Comparison of ENCODE assay signal across 13 cellular contexts in the genomic region with DNA sequence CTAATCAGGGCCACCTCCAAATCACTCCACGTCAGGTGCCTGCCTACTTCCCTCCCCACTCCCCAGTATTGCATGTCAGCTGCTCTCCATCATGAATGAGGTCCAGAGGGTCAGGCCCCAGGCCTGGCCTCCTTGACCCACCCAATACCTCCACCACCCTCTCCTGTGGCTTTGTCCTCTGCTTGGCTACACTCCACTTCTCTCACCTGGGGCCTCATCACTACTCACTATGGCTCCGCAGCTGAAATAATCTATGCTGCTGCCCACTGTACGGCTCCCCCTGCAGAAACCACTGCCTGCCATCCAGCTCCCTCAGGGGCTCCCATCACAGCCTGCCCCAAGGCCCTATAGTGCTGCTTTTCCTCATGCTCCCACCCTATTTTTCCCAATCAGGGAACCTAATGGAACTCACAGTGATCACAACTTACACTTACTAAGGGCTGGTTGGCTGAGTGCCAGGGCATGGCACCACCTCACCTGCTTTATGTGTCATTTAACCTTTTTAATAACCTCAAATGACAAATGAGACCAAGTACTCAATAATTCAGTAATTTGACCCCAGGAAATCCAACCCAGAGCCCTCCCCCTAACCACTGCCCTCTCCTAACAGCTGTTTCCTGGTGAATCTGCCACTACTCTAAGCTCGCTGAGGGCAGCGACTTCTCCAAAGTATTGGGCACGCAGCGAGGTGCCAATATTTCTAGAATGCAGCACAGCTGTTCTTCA. TPM values are rescaled to one million over a fixed set of nuclear protein-coding genes. Genes with fewer than 3 reads are reported as not detected.
DNase-seq lines count a peak whose midpoint lies in the region; ATAC-seq and TF ChIP-seq lines count a peak whose summit lies in the region.
"Had no signal": no experiment of that assay in that cellular context is flagged by ENCODE, and none has a peak within 500 bp of the region (broad histone marks: within the 10 kb centered on the region; RNA-seq: fewer than 3 reads in every experiment).

No MANE protein-coding gene starts in this region.

- H3K27ac ChIP-seq in RWPE2 (ENCODE audit: poor library complexity, severe bottlenecking): peak overlapping the region; percentile 65
- no peak overlapping the region for H3K27ac ChIP-seq in testis
- H3K27ac ChIP-seq: HL-60 had no signal

- H3K27ac Mint-ChIP-seq in activated naive CD8-positive, alpha-beta T cell: peak overlapping the region; percentile 10
- H3K27ac Mint-ChIP-seq in activated naive CD8-positive, alpha-beta T cell treated with anti-CD3 and anti-CD28 coated beads for 36 hours: no peak overlapping the region
- H3K27ac Mint-ChIP-seq in memory B cell: peak overlapping the region; percentile 15
- no peak overlapping the region for H3K27ac Mint-ChIP-seq in activated T-helper 2 cell treated with anti-CD3 and anti-CD28 coated beads, Interferon-gamma antibody, Interleukin-2, Interleukin-4, amounts not matched to agents 10 μg/mL and 5 μg/mL and 100 μg/mL, durations not matched to agents 14 hours and 24 hours and 36 hours
- H3K27ac Mint-ChIP-seq: H9 had no signal

- no peak overlapping the region for H3K4me3 ChIP-seq in RWPE2 (ENCODE audit: severe bottlenecking)
- no peak overlapping the region for H3K4me3 ChIP-seq in testis
- H3K4me3 ChIP-seq: lung had no signal

- peak overlapping the region; percentile 83 for H3K4me3 Mint-ChIP-seq in activated naive CD8-positive, alpha-beta T cell
- H3K4me3 Mint-ChIP-seq in activated naive CD8-positive, alpha-beta T cell treated with anti-CD3 and anti-CD28 coated beads for 36 hours: no peak overlapping the region
- H3K4me3 Mint-ChIP-seq in memory B cell: no peak overlapping the region
- no peak overlapping the region for H3K4me3 Mint-ChIP-seq in activated T-helper 2 cell treated with anti-CD3 and anti-CD28 coated beads, Interferon-gamma antibody, Interleukin-2, Interleukin-4, amounts not matched to agents 10 μg/mL and 5 μg/mL and 100 μg/mL, durations not matched to agents 14 hours and 24 hours and 36 hours (ENCODE audit: low read depth)

- ATAC-seq in RWPE2 (ENCODE audit: low read depth): no peak
- ATAC-seq in memory B cell (ENCODE audit: low read depth): no peak

- H3K36me3 Mint-ChIP-seq in activated naive CD8-positive, alpha-beta T cell: no peaks in the 10 kb centered on the region
- H3K36me3 Mint-ChIP-seq in activated naive CD8-positive, alpha-beta T cell treated with anti-CD3 and anti-CD28 coated beads for 36 hours: no peaks in the 10 kb centered on the region
- peaks cover 8% of the 10 kb centered on the region for H3K36me3 Mint-ChIP-seq in memory B cell
- H3K36me3 Mint-ChIP-seq in activated T-helper 2 cell treated with anti-CD3 and anti-CD28 coated beads, Interferon-gamma antibody, Interleukin-2, Interleukin-4, amounts not matched to agents 10 μg/mL and 5 μg/mL and 100 μg/mL, durations not matched to agents 14 hours and 24 hours and 36 hours (ENCODE audit: low read depth): peaks cover 7% of the 10 kb centered on the region

- no peaks in the 10 kb centered on the region for H3K9me3 Mint-ChIP-seq in activated naive CD8-positive, alpha-beta T cell (ENCODE audit: low read depth)
- H3K9me3 Mint-ChIP-seq in activated naive CD8-positive, alpha-beta T cell treated with anti-CD3 and anti-CD28 coated beads for 36 hours: no peaks in the 10 kb centered on the region
- no peaks in the 10 kb centered on the region for H3K9me3 Mint-ChIP-seq in memory B cell
- no peaks in the 10 kb centered on the region for H3K9me3 Mint-ChIP-seq in activated T-helper 2 cell treated with anti-CD3 and anti-CD28 coated beads, Interferon-gamma antibody, Interleukin-2, Interleukin-4, amounts not matched to agents 10 μg/mL and 5 μg/mL and 100 μg/mL, durations not matched to agents 14 hours and 24 hours and 36 hours
- H3K9me3 Mint-ChIP-seq: H9 had no signal

- H3K9me3 ChIP-seq in RWPE2 (ENCODE audit: severe bottlenecking) (no peaks in the 10 kb centered on the region), testis (no peaks in the 10 kb centered on the region)
- H3K9me3 ChIP-seq: esophagus squamous epithelium had no signal

- DNase-seq in activated naive CD8-positive, alpha-beta T cell treated with anti-CD3 and anti-CD28 coated beads for 36 hours: no peak
- DNase-seq in RWPE2 (ENCODE audit: low spot score): no peak
- DNase-seq in memory B cell (ENCODE audit: low spot score in 2 of 2): no peak
- DNase-seq in testis: peak; percentile 13
- DNase-seq in CD1c-positive myeloid dendritic cell (ENCODE audit: extremely low spot score): no peak
- no peak for DNase-seq in NCI-H187 (lab: John Stamatoyannopoulos, UW)
- no peak for DNase-seq in activated T-helper 2 cell treated with anti-CD3 and anti-CD28 coated beads, Interferon-gamma antibody, Interleukin-2, Interleukin-4, amounts not matched to agents 10 μg/mL and 5 μg/mL and 100 μg/mL, durations not matched to agents 14 hours and 24 hours and 36 hours (ENCODE audit: low spot score)
- DNase-seq: amniotic stem cell, esophagus squamous epithelium, H9 had no signal

- peaks cover 13% of the 10 kb centered on the region for H3K36me3 ChIP-seq in RWPE2 (ENCODE audit: low read depth)
- no peaks in the 10 kb centered on the region for H3K36me3 ChIP-seq in testis (ENCODE audit: low read depth, missing control alignments)

- TF ChIP-seq POLR2A in testis (IDR thresholded peaks at IDR 0.05): no peak

- peaks cover 14% of the 10 kb centered on the region for H3K4me1 ChIP-seq in RWPE2 (ENCODE audit: insufficient read depth, poor library complexity, severe bottlenecking)
- peaks cover 25% of the 10 kb centered on the region for H3K4me1 ChIP-seq in testis

- no peaks in the 10 kb centered on the region for H3K27me3 ChIP-seq in RWPE2 (ENCODE audit: insufficient read depth, poor library complexity, severe bottlenecking)
- no peaks in the 10 kb centered on the region for H3K27me3 ChIP-seq in testis
- H3K27me3 ChIP-seq: esophagus squamous epithelium had no signal

- intact Hi-C loops in testis (cut with DNase I; ENCODE audit: low total_unique reads): no loop called here
- intact Hi-C loops in activated T-helper 2 cell treated with anti-CD3 and anti-CD28 coated beads, Interferon-gamma antibody, Interleukin-2, Interleukin-4, amounts not matched to agents 10 μg/mL and 5 μg/mL and 100 μg/mL, durations not matched to agents 14 hours and 24 hours and 36 hours (cut with micrococcal nuclease): loop anchor here (5.0 kb wide), 1 partner anchor 187 kb away; no protein-coding TSS in a partner anchor

- H3K27me3 Mint-ChIP-seq in activated naive CD8-positive, alpha-beta T cell: no peaks in the 10 kb centered on the region
- no peaks in the 10 kb centered on the region for H3K27me3 Mint-ChIP-seq in activated naive CD8-positive, alpha-beta T cell treated with anti-CD3 and anti-CD28 coated beads for 36 hours
- no peaks in the 10 kb centered on the region for H3K27me3 Mint-ChIP-seq in memory B cell
- H3K27me3 Mint-ChIP-seq in activated T-helper 2 cell treated with anti-CD3 and anti-CD28 coated beads, Interferon-gamma antibody, Interleukin-2, Interleukin-4, amounts not matched to agents 10 μg/mL and 5 μg/mL and 100 μg/mL, durations not matched to agents 14 hours and 24 hours and 36 hours (ENCODE audit: low read depth): peaks cover 3% of the 10 kb centered on the region

- peaks cover 42% of the 10 kb centered on the region for H3K4me1 Mint-ChIP-seq in activated naive CD8-positive, alpha-beta T cell (ENCODE audit: low read depth)
- H3K4me1 Mint-ChIP-seq in activated naive CD8-positive, alpha-beta T cell treated with anti-CD3 and anti-CD28 coated beads for 36 hours: peaks cover 49% of the 10 kb centered on the region
- peaks cover 55% of the 10 kb centered on the region for H3K4me1 Mint-ChIP-seq in memory B cell
- H3K4me1 Mint-ChIP-seq in activated T-helper 2 cell treated with anti-CD3 and anti-CD28 coated beads, Interferon-gamma antibody, Interleukin-2, Interleukin-4, amounts not matched to agents 10 μg/mL and 5 μg/mL and 100 μg/mL, durations not matched to agents 14 hours and 24 hours and 36 hours (ENCODE audit: low read depth): peaks cover 32% of the 10 kb centered on the region

- 91 to 94% methylated on average over 6 of the region's 7 CpGs for WGBS in testis, 2 donors

- TF ChIP-seq CTCF in RWPE2 (IDR thresholded peaks at IDR 0.05; ENCODE audit: poor library complexity, severe bottlenecking) (no peak), testis (IDR thresholded peaks at IDR 0.05) (no peak)

RNA-seq across cellular contexts. Expression of gene GORASP1, which starts 2.3 kb away (rescaled TPM):
- total RNA-seq in activated naive CD8-positive, alpha-beta T cell treated with anti-CD3 and anti-CD28 coated beads for 36 hours: 10 to 100 TPM; 11.5 to 11.9 TPM
- total RNA-seq in testis: 10 to 100 TPM; 75.3 to 92.1 TPM
- 69.5 TPM for polyA plus RNA-seq in testis (ENCODE audit: insufficient read depth, low read depth, low replicate concordance)
- 31.8 and 32.6 TPM in 2 replicates for total RNA-seq in activated T-helper 2 cell treated with anti-CD3 and anti-CD28 coated beads, Interferon-gamma antibody, Interleukin-2, Interleukin-4, amounts not matched to agents 10 μg/mL and 5 μg/mL and 100 μg/mL, durations not matched to agents 14 hours and 24 hours and 36 hours

RNA-seq across cellular contexts. Expression of gene TTC21A, which starts 2.4 kb away (rescaled TPM):
- under 1 TPM; 0.42 to 0.78 TPM for total RNA-seq in activated naive CD8-positive, alpha-beta T cell treated with anti-CD3 and anti-CD28 coated beads for 36 hours
- total RNA-seq in testis: 100 to 1,000 TPM in 1 of 2 donors, 10 to 100 TPM in 1; 74.3 to 101 TPM
- 266 TPM for polyA plus RNA-seq in testis (ENCODE audit: insufficient read depth, low read depth, low replicate concordance)
- 0.55 TPM in 2 replicates for total RNA-seq in activated T-helper 2 cell treated with anti-CD3 and anti-CD28 coated beads, Interferon-gamma antibody, Interleukin-2, Interleukin-4, amounts not matched to agents 10 μg/mL and 5 μg/mL and 100 μg/mL, durations not matched to agents 14 hours and 24 hours and 36 hours

RNA-seq across cellular contexts. Expression of gene CSRNP1, which starts 48.3 kb away (rescaled TPM):
- total RNA-seq in activated naive CD8-positive, alpha-beta T cell treated with anti-CD3 and anti-CD28 coated beads for 36 hours: 10 to 100 TPM; 53.4 to 54.8 TPM
- total RNA-seq in testis: 10 to 100 TPM; 27.0 to 30.4 TPM
- polyA plus RNA-seq in testis (ENCODE audit: insufficient read depth, low read depth, low replicate concordance): 20.4 TPM
- total RNA-seq in activated T-helper 2 cell treated with anti-CD3 and anti-CD28 coated beads, Interferon-gamma antibody, Interleukin-2, Interleukin-4, amounts not matched to agents 10 μg/mL and 5 μg/mL and 100 μg/mL, durations not matched to agents 14 hours and 24 hours and 36 hours: 54.0 and 55.4 TPM in 2 replicates

RNA-seq across cellular contexts. Expression of gene WDR48, which starts 53.3 kb away (rescaled TPM):
- total RNA-seq in activated naive CD8-positive, alpha-beta T cell treated with anti-CD3 and anti-CD28 coated beads for 36 hours: 10 to 100 TPM; 38.4 to 41.0 TPM
- total RNA-seq in testis: 10 to 100 TPM; 67.8 to 74.1 TPM
- polyA plus RNA-seq in testis (ENCODE audit: insufficient read depth, low read depth, low replicate concordance): 130 TPM
- 35.1 and 38.6 TPM in 2 replicates for total RNA-seq in activated T-helper 2 cell treated with anti-CD3 and anti-CD28 coated beads, Interferon-gamma antibody, Interleukin-2, Interleukin-4, amounts not matched to agents 10 μg/mL and 5 μg/mL and 100 μg/mL, durations not matched to agents 14 hours and 24 hours and 36 hours

RNA-seq across cellular contexts. Expression of gene SCN11A, which starts 53.4 kb away (rescaled TPM):
- under 1 TPM; 0.08 to 0.12 TPM for total RNA-seq in activated naive CD8-positive, alpha-beta T cell treated with anti-CD3 and anti-CD28 coated beads for 36 hours
- 1 to 10 TPM; 3.0 to 3.5 TPM for total RNA-seq in testis
- polyA plus RNA-seq in testis (ENCODE audit: insufficient read depth, low read depth, low replicate concordance): 1.8 TPM
- 0.02 TPM in 2 replicates for total RNA-seq in activated T-helper 2 cell treated with anti-CD3 and anti-CD28 coated beads, Interferon-gamma antibody, Interleukin-2, Interleukin-4, amounts not matched to agents 10 μg/mL and 5 μg/mL and 100 μg/mL, durations not matched to agents 14 hours and 24 hours and 36 hours

Comparison
In these comparisons a context has a peak if more than half of its experiments do, and no peak if none do; other contexts are left out.
1. H3K27ac Mint-ChIP-seq: peak in activated naive CD8-positive, alpha-beta T cell (single experiment) and memory B cell (single experiment); none in activated naive CD8-positive, alpha-beta T cell treated with anti-CD3 and anti-CD28 coated beads for 36 hours (single experiment) and activated T-helper 2 cell treated with anti-CD3 and anti-CD28 coated beads, Interferon-gamma antibody, Interleukin-2, Interleukin-4, amounts not matched to agents 10 μg/mL and 5 μg/mL and 100 μg/mL, durations not matched to agents 14 hours and 24 hours and 36 hours (single experiment).
2. RNA of gene TTC21A, which starts 2.4 kb away (total RNA-seq): 74.3 to 101 TPM in testis; 0.42 to 0.78 TPM in activated naive CD8-positive, alpha-beta T cell treated with anti-CD3 and anti-CD28 coated beads for 36 hours and 0.55 TPM in activated T-helper 2 cell treated with anti-CD3 and anti-CD28 coated beads, Interferon-gamma antibody, Interleukin-2, Interleukin-4, amounts not matched to agents 10 μg/mL and 5 μg/mL and 100 μg/mL, durations not matched to agents 14 hours and 24 hours and 36 hours; every median in the first group is over 10 times any median in the second.